Comparison of ENCODE assay signal across 21 cellular contexts in the genomic region with DNA sequence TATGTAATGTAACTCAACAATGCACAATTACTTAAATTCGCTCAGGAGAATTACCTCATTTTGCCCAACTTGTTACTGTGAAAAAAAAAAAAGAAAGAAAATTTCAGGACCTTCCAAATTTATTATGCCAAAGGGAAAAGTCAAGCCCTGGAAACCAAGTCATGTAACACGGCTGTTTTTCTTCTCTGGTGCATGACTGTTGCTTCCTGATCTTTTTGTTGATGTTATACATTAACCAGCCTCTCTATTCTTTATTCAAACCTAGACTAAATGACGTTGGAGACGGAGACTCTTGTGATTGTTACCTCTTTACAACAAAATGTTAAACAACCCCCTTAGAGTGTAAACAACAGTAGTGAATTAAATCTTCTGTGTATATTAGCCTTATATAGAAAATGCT. TPM values are rescaled to one million over a fixed set of nuclear protein-coding genes. Genes with fewer than 3 reads are reported as not detected.
A peak's percentile ranks its signal among the peaks of the same experiment; 100 is the strongest.
DNase-seq lines count a peak whose midpoint lies in the region; FAIRE-seq and TF ChIP-seq lines count a peak whose summit lies in the region.
"Had no signal": no experiment of that assay in that cellular context is flagged by ENCODE, and none has a peak within 500 bp of the region (broad histone marks: within the 10 kb centered on the region; RNA-seq: fewer than 3 reads in every experiment).

No MANE protein-coding gene starts in this region.

- TF ChIP-seq CTCF in nephron (IDR thresholded peaks at IDR 0.05; ENCODE audit: unreplicated experiment in 3 of 3) = no peak
- TF ChIP-seq CTCF in lower leg skin (IDR thresholded peaks at IDR 0.05) = no peak

- H3K4me1 Mint-ChIP-seq in nephron = no peaks in the 10 kb centered on the region

- in situ Hi-C loops in ACHN (cut with HindIII; ENCODE audit: low pct_ligation_motif_present, low pct_unique_long_range_greater_than_20kb, low sequenced_read_pairs) = no loop called here

- no peaks in the 10 kb centered on the region for H3K9me3 Mint-ChIP-seq in nephron

- H3K36me3 Mint-ChIP-seq in nephron (ENCODE audit: low read depth) = no peaks in the 10 kb centered on the region

- intact Hi-C loops in lower leg skin (cut with DNase I; ENCODE audit: low total_unique reads) = no loop called here

- WGBS in lower leg skin, 2 donors = 82 to 86% methylated on average over 4 of the region's 4 CpGs

- DNase-seq in ACHN (peak; percentile 34), DMS53 treated with DMSO at 0.1 percent for 48 hours (lab: John Stamatoyannopoulos, UW; ENCODE audit: unreplicated experiment) (peak; percentile 99), C1 segment of cervical spinal cord (lab: John Stamatoyannopoulos, UW) (no peak), NCI-H1417 (lab: John Stamatoyannopoulos, UW) (no peak), lower leg skin (ENCODE audit: low spot score in 2 of 2) (no peak)
- DNase-seq: AML-193, GOT3, HCEC 1CT, KBM-7, MM.1S, NCI-H1092 treated with DMSO at 0.1 percent for 48 hours, NCI-H2029 treated with DMSO at 0.1 percent for 48 hours, NCI-H2171, NCI-H345, NCI-H524 treated with DMSO at 0.1 percent for 48 hours, SHP77 treated with DMSO at 0.1 percent for 48 hours, SW 1271 had no signal

- no peak overlapping the region for H3K4me3 Mint-ChIP-seq in nephron

- H3K27ac Mint-ChIP-seq in nephron = peak overlapping the region; percentile 55 to 86 (median 85)

- TF ChIP-seq POLR2A in lower leg skin (IDR thresholded peaks at IDR 0.05) = no peak

- H3K27me3 Mint-ChIP-seq in nephron (ENCODE audit: low read depth) = peaks cover 24% of the 10 kb centered on the region

- peak; percentile 48 for FAIRE-seq in endometrium (lab: Jason Lieb, UNC)
- FAIRE-seq: GM12892 had no signal

- no peak overlapping the region for H3K4me3 ChIP-seq in lower leg skin (ENCODE audit: low read depth, poor library complexity, severe bottlenecking)
- H3K4me3 ChIP-seq: SK-N-MC had no signal

RNA-seq across cellular contexts. Expression of gene ZC3HAV1, which starts 16.1 kb away (rescaled TPM):
- total RNA-seq in lower leg skin = 10 to 100 TPM; 15.4 to 25.8 (median 22.9) TPM

Comparison
In these comparisons a context has a peak if more than half of its experiments do, and no peak if none do; other contexts are left out.
1. DNase-seq: peak in ACHN (single experiment) and DMS53 treated with DMSO at 0.1 percent for 48 hours (single experiment); none in C1 segment of cervical spinal cord (0 of 14), NCI-H1417 (0 of 3) and lower leg skin (0 of 2).